Comparison of ENCODE assay signal across 1 cellular context in genomic region chr7:27161721-27162547, GRCh38.
TF ChIP-seq lines count a peak whose summit lies in the region.

No MANE protein-coding gene starts in this region.

TF ChIP-seq in IMR-90, 13 proteins besides CTCF, POLR2A, EP300 and RAD21 (continued from another document):
- TF ChIP-seq ELK1 (IDR thresholded peaks at IDR 0.05; ENCODE audit: borderline replicate concordance, low read depth, low read length): no peak
- no peak for TF ChIP-seq CHD1 (IDR thresholded peaks at IDR 0.05; ENCODE audit: low read depth, low read length)
- TF ChIP-seq USF2 (IDR thresholded peaks at IDR 0.05; ENCODE audit: low read depth, low read length): no peak
- no peak for TF ChIP-seq MXI1 (IDR thresholded peaks at IDR 0.05; ENCODE audit: borderline replicate concordance, low read depth, low read length)
- TF ChIP-seq SMC3 (IDR thresholded peaks at IDR 0.05; ENCODE audit: low read depth, low read length): no peak
- TF ChIP-seq NFE2L2 (IDR thresholded peaks at IDR 0.05; ENCODE audit: low read depth, low read length): no peak
- TF ChIP-seq MAZ (IDR thresholded peaks at IDR 0.05; ENCODE audit: borderline replicate concordance, low read depth, low read length): no peak
- TF ChIP-seq RFX5 (IDR thresholded peaks at IDR 0.05; ENCODE audit: low read depth, low read length): no peak
- no peak for TF ChIP-seq BHLHE40 (IDR thresholded peaks at IDR 0.05; ENCODE audit: low read depth, low read length)
TF ChIP-seq in IMR-90: peak in this region for 0.
